Comparison of ENCODE assay signal across 8 cellular contexts in the genomic region with DNA sequence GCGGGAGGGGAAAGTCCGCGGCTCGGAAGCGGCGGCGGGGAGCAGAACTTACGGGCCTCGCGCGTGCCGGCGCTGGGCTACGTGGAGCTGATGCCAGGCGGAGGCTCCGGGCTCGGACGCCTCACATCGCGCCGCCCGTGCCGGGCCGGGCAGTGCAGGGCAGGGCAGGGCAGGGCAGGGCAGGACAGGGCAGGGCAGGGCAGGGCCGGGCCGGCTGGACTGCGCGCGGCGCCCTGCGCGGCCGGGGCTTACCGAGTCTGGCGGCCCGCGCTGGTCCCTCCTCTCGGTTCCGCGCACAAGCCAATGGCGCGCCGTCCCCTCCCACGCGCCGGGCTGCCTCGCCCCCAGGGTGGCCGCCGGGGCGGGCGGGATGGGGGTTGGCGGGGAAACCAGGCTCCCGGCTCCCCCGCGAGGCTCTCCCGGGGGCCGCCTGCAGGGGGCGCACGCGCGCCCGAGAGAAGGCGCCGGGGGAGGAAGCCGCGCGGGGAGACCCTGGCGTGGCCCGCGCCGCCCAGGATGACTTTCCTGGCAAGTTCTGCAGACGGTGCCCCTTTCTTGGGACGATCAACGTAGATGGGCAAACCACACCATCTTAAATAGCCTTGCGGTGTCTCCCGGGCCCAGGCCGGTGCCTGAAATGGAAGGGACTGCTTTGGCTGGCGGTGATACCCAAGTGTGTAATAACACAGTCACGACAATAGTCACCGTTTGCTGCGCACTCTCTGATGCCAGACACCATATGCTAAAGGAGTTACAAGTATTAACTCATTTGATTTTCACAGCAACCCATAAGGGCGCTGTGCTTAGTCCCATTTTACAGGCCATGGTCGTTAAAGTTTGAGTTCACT. TPM values are rescaled to one million over a fixed set of nuclear protein-coding genes. Genes with fewer than 3 reads are reported as not detected.
DNase-seq lines count a peak whose midpoint lies in the region; ATAC-seq, FAIRE-seq and TF ChIP-seq lines count a peak whose summit lies in the region.

TP53I11 (minus strand) TSS at position 259 of the 848 bp plus-strand sequence. CDS start 12,548 bp downstream, outside the sequence.

- peaks cover 28% of the 10 kb centered on the region for H3K4me1 Mint-ChIP-seq in activated naive CD8-positive, alpha-beta T cell treated with anti-CD3 and anti-CD28 coated beads, Interleukin-2, amount 50 U/mL, for 24 hours

- peak within 1 kb of the TSS; percentile 73 for H3K4me3 Mint-ChIP-seq in activated naive CD8-positive, alpha-beta T cell treated with anti-CD3 and anti-CD28 coated beads, Interleukin-2, amount 50 U/mL, for 24 hours

- intact Hi-C loops in heart right ventricle (cut with DNase I) (loop anchor here in 5 of 10 donors (5.0 to 10.0 kb wide), 3 partner anchors 71 to 96 kb away; no protein-coding TSS in a partner anchor), psoas muscle (cut with DNase I) (loop anchor here (5.0 kb wide), 2 partner anchors 71 to 86 kb away; no protein-coding TSS in a partner anchor)

- TF ChIP-seq CTCF in AG10803 (conservative IDR thresholded peaks at IDR 0.05; ENCODE audit: low read length) (peak; percentile 27), HEK293 (tag by site-specific recombination; IDR thresholded peaks at IDR 0.05) (0 out of 2 replicates have a peak, but pooled peaks have one; percentile 19), SK-N-SH (IDR thresholded peaks at IDR 0.05) (peak; percentile 67), heart right ventricle (IDR thresholded peaks at IDR 0.05) (peak; percentile 73 to 96 (median 86)), psoas muscle (IDR thresholded peaks at IDR 0.05) (peak; percentile 67)

- peaks cover 6% of the 10 kb centered on the region for H3F3A ChIP-seq in SK-N-SH (replicated peaks; ENCODE audit: insufficient read depth)

- ATAC-seq in activated naive CD8-positive, alpha-beta T cell treated with anti-CD3 and anti-CD28 coated beads, Interleukin-2, amount 50 U/mL, for 24 hours = peak; percentile 57
- ATAC-seq in heart right ventricle (peak; percentile 74 to 91 (median 86)), psoas muscle (peak; percentile 74 to 84 (median 82))

- DNase-seq in AG10803 (ENCODE audit: low read depth) (peak; percentile 70), SK-N-SH (peak; percentile 94), heart right ventricle (peak; percentile 85 to 91), psoas muscle (peak; percentile 88 to 90), urothelium cell line (ENCODE audit: low spot score) (peak; percentile 92), OCI-M2 (lab: John Stamatoyannopoulos, UW; ENCODE audit: unreplicated experiment) (no peak)
- DNase-seq in activated naive CD8-positive, alpha-beta T cell treated with anti-CD3 and anti-CD28 coated beads, Interleukin-2, amount 50 U/mL, for 24 hours = peak; percentile 80

- POLR2A ChIA-PET in HEK293 (lab: Yijun Ruan, JAX) = interaction anchor here (0.6 to 0.7 kb wide), 2 partner anchors 25 to 26 kb away, joined by 3 to 4 read pairs; no protein-coding TSS in a partner anchor
- POLR2A ChIA-PET in SK-N-SH (lab: Yijun Ruan, JAX) = no interaction called here

- H3K27ac ChIP-seq in HEK293 (ENCODE audit: extremely low read depth, low read depth, low read length) = peak within 1 kb of the TSS; percentile 60; the same call in 1 of the 2 replicates
- H3K27ac ChIP-seq in SK-N-SH (ENCODE audit: low read depth in 2 of 2, low read length in 1 of 2) = peak within 1 kb of the TSS in 1 of 2 experiments; percentile 43; a peak in 1 of 4 replicates
- peak within 1 kb of the TSS; percentile 44 to 95 (median 90) for H3K27ac ChIP-seq in heart right ventricle
- peak within 1 kb of the TSS; percentile 67 for H3K27ac ChIP-seq in psoas muscle

- peak; percentile 73 for FAIRE-seq in urothelium cell line (lab: Jason Lieb, UNC)

- no peak within 1 kb of the TSS for H3K27ac Mint-ChIP-seq in activated naive CD8-positive, alpha-beta T cell treated with anti-CD3 and anti-CD28 coated beads, Interleukin-2, amount 50 U/mL, for 24 hours

- H3K36me3 ChIP-seq in HEK293 (ENCODE audit: control insufficient read depth in 2 of 2, insufficient read depth in 1 of 2, low read length in 2 of 2) (peaks cover 0 to 8% of the 10 kb centered on the region in 2 experiments; a peak in 1 of 3 replicates), SK-N-SH (replicated peaks in 1 of 2; ENCODE audit: control insufficient read depth in 1 of 2, insufficient read depth in 2 of 2, low read length in 1 of 2) (no peaks in the 10 kb centered on the region), heart right ventricle (no peaks in the 10 kb centered on the region), psoas muscle (ENCODE audit: insufficient read depth in 1 of 2, low read depth in 1 of 2) (no peaks in the 10 kb centered on the region)

- CTCF ChIA-PET in HEK293 (lab: Yijun Ruan, JAX) (interaction anchor here (0.6 to 1.4 kb wide), 9 partner anchors 8 to 420 kb away, joined by 3 to 7 read pairs (median 4); no protein-coding TSS in a partner anchor), SK-N-SH (lab: Yijun Ruan, JAX) (interaction anchor here (0.6 to 7.4 kb wide), 19 partner anchors 9 to 334 kb away, joined by 3 to 86 read pairs (median 4); no protein-coding TSS in a partner anchor)

- no peak for TF ChIP-seq EP300 in SK-N-SH (IDR thresholded peaks at IDR 0.05; ENCODE audit: borderline replicate concordance in 1 of 2, low read depth in 1 of 2, low read length in 1 of 2)

- H3K79me2 ChIP-seq in SK-N-SH (ENCODE audit: insufficient read depth) = no peaks in the 10 kb centered on the region

- H3K4me3 ChIP-seq in AG10803 (ENCODE audit: low read length) = peak within 1 kb of the TSS; percentile 81
- H3K4me3 ChIP-seq in HEK293 (ENCODE audit: low read depth, low read length) = peak within 1 kb of the TSS; percentile 71
- H3K4me3 ChIP-seq in SK-N-SH (ENCODE audit: low read depth in 2 of 2, low read length in 1 of 2) = peak within 1 kb of the TSS; percentile 77 to 88
- H3K4me3 ChIP-seq in heart right ventricle = peak within 1 kb of the TSS; percentile 55 to 98 (median 83)
- H3K4me3 ChIP-seq in psoas muscle = peak within 1 kb of the TSS; percentile 79

- no peaks in the 10 kb centered on the region for H3K27me3 Mint-ChIP-seq in activated naive CD8-positive, alpha-beta T cell treated with anti-CD3 and anti-CD28 coated beads, Interleukin-2, amount 50 U/mL, for 24 hours

- peak within 1 kb of the TSS; percentile 68 for H3K9ac ChIP-seq in SK-N-SH

- no peaks in the 10 kb centered on the region for H3K9me2 ChIP-seq in SK-N-SH

- no peak for TF ChIP-seq RAD21 in SK-N-SH (IDR thresholded peaks at IDR 0.05; ENCODE audit: low read length)

- H3K27me3 ChIP-seq in SK-N-SH (ENCODE audit: insufficient read depth) = no peaks in the 10 kb centered on the region
- no peaks in the 10 kb centered on the region for H3K27me3 ChIP-seq in heart right ventricle
- H3K27me3 ChIP-seq in psoas muscle (ENCODE audit: insufficient read depth in 3 of 3, low read length in 2 of 3) = peaks cover 0 to 10% (median 0%) of the 10 kb centered on the region in 3 donors

- H3K4me2 ChIP-seq in SK-N-SH = peak within 1 kb of the TSS; percentile 97

- H3K4me1 ChIP-seq in HEK293 (ENCODE audit: control insufficient read depth, insufficient read depth, low read length) = no peaks in the 10 kb centered on the region
- H3K4me1 ChIP-seq in SK-N-SH (ENCODE audit: control insufficient read depth in 1 of 2, insufficient read depth in 2 of 2, low read depth in 1 of 2, low read length in 1 of 2) = peaks cover 4% of the 10 kb centered on the region in 2 experiments; a peak in 2 of 4 replicates
- peaks cover 7 to 82% (median 53%) of the 10 kb centered on the region in 9 donors for H3K4me1 ChIP-seq in heart right ventricle
- H3K4me1 ChIP-seq in psoas muscle = peaks cover 6% of the 10 kb centered on the region

- no peaks in the 10 kb centered on the region for H3K36me3 Mint-ChIP-seq in activated naive CD8-positive, alpha-beta T cell treated with anti-CD3 and anti-CD28 coated beads, Interleukin-2, amount 50 U/mL, for 24 hours (ENCODE audit: low read depth)

- H3K9me3 Mint-ChIP-seq in activated naive CD8-positive, alpha-beta T cell treated with anti-CD3 and anti-CD28 coated beads, Interleukin-2, amount 50 U/mL, for 24 hours = no peaks in the 10 kb centered on the region

- WGBS in SK-N-SH (ENCODE audit: low lambda C conversion rate) = 73% methylated on average over 6 of the region's 83 CpGs
- 5 to 6% methylated on average over 83 of the region's 83 CpGs for WGBS in heart right ventricle, 2 donors
- WGBS in psoas muscle, 3 donors = 6 to 13% (median 10%) methylated on average over 47 to 83 of the region's 83 CpGs

- H4K20me1 ChIP-seq in SK-N-SH (ENCODE audit: insufficient read depth) = peaks cover 28% of the 10 kb centered on the region

- H3K9me3 ChIP-seq in HEK293 (ENCODE audit: control insufficient read depth, insufficient read depth, low read depth, low read length) (no peaks in the 10 kb centered on the region), SK-N-SH (no peaks in the 10 kb centered on the region), heart right ventricle (no peaks in the 10 kb centered on the region), psoas muscle (no peaks in the 10 kb centered on the region)

- peak within 1 kb of the TSS; percentile 91 for H2AFZ ChIP-seq in SK-N-SH (ENCODE audit: low read depth)

TF ChIP-seq in HEK293, 187 proteins besides CTCF, POLR2A, EP300 and RAD21 (continues in another document):
- TF ChIP-seq OVOL3 (tag by site-specific recombination; IDR thresholded peaks at IDR 0.05) (no peak), SP2 (tag by site-specific recombination; IDR thresholded peaks at IDR 0.05) (peak; percentile 15; the same call in 1 of the 2 replicates)

TF ChIP-seq in SK-N-SH, 30 proteins besides CTCF, POLR2A, EP300 and RAD21:
- TF ChIP-seq RCOR1 (IDR thresholded peaks at IDR 0.05; ENCODE audit: low read length) (no peak), NRF1 (IDR thresholded peaks at IDR 0.05; ENCODE audit: low read depth, low read length) (peak; percentile 37; the same call in 1 of the 2 replicates), NFIC (IDR thresholded peaks at IDR 0.05; ENCODE audit: borderline replicate concordance) (no peak)

RNA-seq across cellular contexts. Expression of gene TP53I11, which starts in this region (rescaled TPM):
- polyA plus RNA-seq in SK-N-SH (2012; rRNA removed) (6.0 and 6.6 TPM in 2 replicates), heart right ventricle (10 to 100 TPM; 26.9 to 56.5 TPM), psoas muscle (1 to 10 TPM; 4.8 to 8.2 (median 4.9) TPM)
- polyA plus RNA-seq in SK-N-SH (2012; cell fraction: cytosol; rRNA removed) = 3.0 and 4.5 TPM in 2 replicates
- 8.3 and 15.2 TPM in 2 replicates for polyA plus RNA-seq in SK-N-SH (2012; cell fraction: nucleus; rRNA removed)
- total RNA-seq in heart right ventricle (10 to 100 TPM; 22.8 to 89.4 (median 32.7) TPM), psoas muscle (10 to 100 TPM in 3 of 4 donors, 1 to 10 TPM in 1; 8.3 to 16.5 (median 15.0) TPM)

Comparison
In these comparisons a context has a peak if more than half of its experiments do, and no peak if none do; other contexts are left out.
1. CTCF ChIP-seq: peak in every context shown above with its lines; median percentile 86 in heart right ventricle; 67 in SK-N-SH; 67 in psoas muscle; 27 in AG10803; 19 in HEK293.